ENCODE assay signal across 1 cellular context in genomic region chr7:12660423-12660822, GRCh38.
TF ChIP-seq lines count a peak whose summit lies in the region.

No MANE protein-coding gene starts in this region.

TF ChIP-seq in IMR-90, 13 proteins besides CTCF, POLR2A, EP300 and RAD21:
- TF ChIP-seq FOS (IDR thresholded peaks at IDR 0.05; ENCODE audit: low read depth, low read length) = peak; percentile 48
